Comparison of ENCODE assay signal across 11 cellular contexts in genomic region chr19:46571495-46571894, GRCh38. TPM values are rescaled to one million over a fixed set of nuclear protein-coding genes. Genes with fewer than 3 reads are reported as not detected.
DNase-seq lines count a peak whose midpoint lies in the region; ATAC-seq, FAIRE-seq and TF ChIP-seq lines count a peak whose summit lies in the region.
"Had no signal": no experiment of that assay in that cellular context is flagged by ENCODE, and none has a peak within 500 bp of the region (broad histone marks: within the 10 kb centered on the region; RNA-seq: fewer than 3 reads in every experiment).

No MANE protein-coding gene starts in this region.

- H3K4me2 ChIP-seq in OCI-LY3 (ENCODE audit: low read length) = no peak overlapping the region

- peak; percentile 61 for DNase-seq in A673 (ENCODE audit: low spot score)
- DNase-seq in fibroblast of the aortic adventitia (ENCODE audit: low read depth) = peak; percentile 11
- no peak for DNase-seq in GM12892 (ENCODE audit: insufficient read length)
- no peak for DNase-seq in stimulated activated CD4-positive, alpha-beta T cell treated with anti-CD3 and anti-CD28 coated beads, Interleukin-4, amount 100 ng/mL, for 1 hour
- no peak for DNase-seq in mesothelial cell of epicardium (ENCODE audit: low spot score in 2 of 2, unreplicated experiment in 2 of 2)
- DNase-seq: esophagus squamous epithelium had no signal

- no peaks in the 10 kb centered on the region for H3K79me2 ChIP-seq in OCI-LY3 (ENCODE audit: low read length)

- CTCF ChIA-PET in A673 (lab: Charles Lee) = interaction anchor here (0.5 to 1.0 kb wide), 5 partner anchors 29 to 899 kb away, joined by 3 read pairs; partner anchors contain the start of gene CALM3

- POLR2A ChIA-PET in A673 (lab: Charles Lee; ENCODE audit: low non-redundant PET) = no interaction called here

- no peak overlapping the region for H3K9ac ChIP-seq in OCI-LY3 (ENCODE audit: low read length)

- no peak for ATAC-seq in activated CD4-positive, CD25-positive, alpha-beta regulatory T cell treated with anti-CD3 and anti-CD28 coated beads, Interleukin-2, amount 50 U/mL, for 24 hours

- H3K4me3 ChIP-seq in A673 (ENCODE audit: low read depth, low read length, poor library complexity, severe bottlenecking) = no peak overlapping the region
- H3K4me3 ChIP-seq in OCI-LY3 (ENCODE audit: low read length) = no peak overlapping the region
- H3K4me3 ChIP-seq in fibroblast of the aortic adventitia (ENCODE audit: low read depth, low read length) = no peak overlapping the region
- H3K4me3 ChIP-seq: esophagus squamous epithelium had no signal

- FAIRE-seq in G401.6 (lab: Jason Lieb, UNC) (peak; percentile 17), GM12892 (lab: Jason Lieb, UNC) (no peak)
- FAIRE-seq: GM18507 had no signal

- peaks cover 9% of the 10 kb centered on the region for H3K4me1 ChIP-seq in A673 (ENCODE audit: insufficient read depth, low read length, poor library complexity, severe bottlenecking)
- H3K4me1 ChIP-seq in OCI-LY3 (ENCODE audit: low read length) = peaks cover 14% of the 10 kb centered on the region
- H3K4me1 ChIP-seq: esophagus squamous epithelium had no signal

- no peak overlapping the region for H2AFZ ChIP-seq in OCI-LY3 (ENCODE audit: low read depth, low read length)

- H3K4me3 Mint-ChIP-seq in mesothelial cell of epicardium = no peak overlapping the region

- H3K4me1 Mint-ChIP-seq in mesothelial cell of epicardium = peaks cover 5% of the 10 kb centered on the region

- no peak overlapping the region for H3K27ac Mint-ChIP-seq in mesothelial cell of epicardium

- H4K20me1 ChIP-seq in OCI-LY3 (ENCODE audit: insufficient read depth, low read length) = no peaks in the 10 kb centered on the region

- no peaks in the 10 kb centered on the region for H3K27me3 ChIP-seq in A673 (replicated peaks; ENCODE audit: insufficient read depth, low read depth, low read length, poor library complexity)
- H3K27me3 ChIP-seq in OCI-LY3 (ENCODE audit: low read depth, low read length) = 0 out of 2 replicates have a peak, but pooled peaks cover 5% of the 10 kb centered on the region
- H3K27me3 ChIP-seq: esophagus squamous epithelium had no signal

- H3K9me3 Mint-ChIP-seq in mesothelial cell of epicardium = peaks cover 9% of the 10 kb centered on the region

- BruUV-seq in A673 (replicated peaks; lab: Mats Ljungman, UMichigan) = no TSS peak

- H3K27me3 Mint-ChIP-seq in mesothelial cell of epicardium (ENCODE audit: low read depth) = peaks cover 14% of the 10 kb centered on the region

- TF ChIP-seq POLR2A in GM12892 (IDR thresholded peaks at IDR 0.05; ENCODE audit: low read depth, low read length) = no peak

- no peaks in the 10 kb centered on the region for H3K36me3 ChIP-seq in A673 (ENCODE audit: insufficient read depth, low read length, poor library complexity, severe bottlenecking)
- H3K36me3 ChIP-seq in OCI-LY3 (replicated peaks; ENCODE audit: low read depth, low read length) = peaks cover 1% of the 10 kb centered on the region
- H3K36me3 ChIP-seq: esophagus squamous epithelium had no signal

- intact Hi-C loops in A673 (cut with micrococcal nuclease; ENCODE audit: unreplicated experiment) = no loop called here

- no peaks in the 10 kb centered on the region for H3K36me3 Mint-ChIP-seq in mesothelial cell of epicardium

- H3K27ac ChIP-seq in A673 (ENCODE audit: low read depth, low read length, poor library complexity, severe bottlenecking) = no peak overlapping the region
- no peak overlapping the region for H3K27ac ChIP-seq in OCI-LY3 (ENCODE audit: low read length)
- H3K27ac ChIP-seq: esophagus squamous epithelium, HL-60 had no signal

- H3K9me3 ChIP-seq in A673 (ENCODE audit: low read depth, low read length, poor library complexity, severe bottlenecking) (no peaks in the 10 kb centered on the region), OCI-LY3 (ENCODE audit: insufficient read depth, low read length) (no peaks in the 10 kb centered on the region)
- H3K9me3 ChIP-seq: esophagus squamous epithelium had no signal

- peak; percentile 46 for TF ChIP-seq CTCF in A673 (conservative IDR thresholded peaks at IDR 0.05; ENCODE audit: low read depth, low read length)
- peak; percentile 9; the same call in 1 of the 2 replicates for TF ChIP-seq CTCF in OCI-LY3 (IDR thresholded peaks at IDR 0.05; ENCODE audit: low read depth, low read length)
- peak; percentile 25 for TF ChIP-seq CTCF in fibroblast of the aortic adventitia (IDR thresholded peaks at IDR 0.05; ENCODE audit: insufficient read depth, low read length)
- TF ChIP-seq CTCF in mesothelial cell of epicardium (IDR thresholded peaks at IDR 0.05; ENCODE audit: unreplicated experiment) = no peak

RNA-seq across cellular contexts. Expression of gene CALM3, which starts 29.6 kb away (rescaled TPM):
- 272 and 291 TPM in 2 replicates for total RNA-seq in A673 (2021)
- total RNA-seq in fibroblast of the aortic adventitia (ENCODE audit: low replicate concordance) = 112 and 210 TPM in 2 replicates
- polyA plus RNA-seq in GM12892 (2012; ENCODE audit: missing spikeins) = 340 TPM
- 231 to 233 TPM (median 231 TPM) in 3 replicates for total RNA-seq in mesothelial cell of epicardium

RNA-seq across cellular contexts. Expression of gene PTGIR, which starts 53.4 kb away (rescaled TPM):
- total RNA-seq in A673 (2021) (0.46 TPM in 1 of 2 replicates, not detected in the other), fibroblast of the aortic adventitia (ENCODE audit: low replicate concordance) (11.4 and 23.2 TPM in 2 replicates), mesothelial cell of epicardium (5.0 to 6.2 TPM (median 5.9 TPM) in 3 replicates)
- polyA plus RNA-seq in GM12892 (2012; ENCODE audit: missing spikeins) = 13.5 TPM

Comparison
In these comparisons a context has a peak if more than half of its experiments do, and no peak if none do; other contexts are left out.
1. DNase-seq: peak in A673 (single experiment) and fibroblast of the aortic adventitia (single experiment); none in GM12892 (single experiment), stimulated activated CD4-positive, alpha-beta T cell treated with anti-CD3 and anti-CD28 coated beads, Interleukin-4, amount 100 ng/mL, for 1 hour (single experiment) and mesothelial cell of epicardium (0 of 2).